ENCODE assay signal across 1 cellular context in the genomic region with DNA sequence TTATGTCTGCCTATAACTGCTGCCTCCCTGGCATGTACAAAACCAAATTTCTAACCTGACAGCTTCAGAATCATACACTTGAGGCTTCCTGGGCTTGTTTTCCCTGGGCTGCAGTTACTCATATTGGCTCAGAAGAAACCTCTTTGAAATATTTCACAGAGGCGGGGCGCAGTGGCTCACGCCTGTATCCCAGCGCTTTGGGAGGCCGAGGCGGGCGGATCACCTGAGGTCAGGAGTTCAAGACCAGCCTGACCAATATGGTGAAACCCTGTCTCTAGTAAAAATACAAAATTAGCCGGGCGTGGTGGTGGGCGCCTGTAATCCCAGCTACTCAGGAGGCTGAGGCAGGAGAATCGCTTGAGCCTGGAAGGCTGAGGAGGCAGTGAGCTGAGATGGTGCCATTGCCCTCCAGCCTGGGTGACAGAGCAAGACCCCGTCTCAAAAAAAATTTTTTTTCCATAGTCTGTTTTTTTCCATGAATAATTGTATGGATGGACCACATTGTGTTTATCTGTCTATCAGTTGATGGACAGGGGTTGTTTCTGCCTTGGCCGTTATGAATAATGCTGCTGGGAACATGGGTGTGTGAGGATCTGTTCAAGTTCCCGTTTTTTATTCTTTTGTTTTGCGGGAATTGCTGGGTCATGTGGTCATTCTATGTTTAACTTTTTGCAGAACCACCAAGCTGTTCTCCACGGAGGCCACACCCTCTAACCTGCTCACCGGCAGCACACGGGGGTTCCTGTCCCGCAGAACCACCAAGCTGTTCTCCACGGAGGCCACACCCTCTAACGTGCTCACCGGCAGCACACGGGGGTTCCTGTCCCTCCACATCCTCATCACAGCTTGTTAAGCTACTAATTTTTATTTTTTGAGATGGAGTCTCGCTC.
TF ChIP-seq lines count a peak whose summit lies in the region.

No MANE protein-coding gene starts in this region.

TF ChIP-seq in HCT116, 20 proteins besides CTCF, POLR2A, EP300 and RAD21 (continued from another document):
- TF ChIP-seq SRF (IDR thresholded peaks at IDR 0.05; ENCODE audit: low read depth) (no peak), FOSL1 (IDR thresholded peaks at IDR 0.05; ENCODE audit: low read depth) (no peak), CEBPB (IDR thresholded peaks at IDR 0.05; ENCODE audit: low read depth) (no peak)
